In genomic region chr3:115652738-115653137, GRCh38 we compare ENCODE assay signal across 13 cellular contexts. TPM values are rescaled to one million over a fixed set of nuclear protein-coding genes. Genes with fewer than 3 reads are reported as not detected.
DNase-seq lines count a peak whose midpoint lies in the region; ATAC-seq and TF ChIP-seq lines count a peak whose summit lies in the region.
"Had no signal": no experiment of that assay in that cellular context is flagged by ENCODE, and none has a peak within 500 bp of the region (broad histone marks: within the 10 kb centered on the region; RNA-seq: fewer than 3 reads in every experiment).

No MANE protein-coding gene starts in this region.

- peaks cover 57% of the 10 kb centered on the region for H3K4me1 Mint-ChIP-seq in glutamatergic neuron (ENCODE audit: low read depth, unreplicated experiment)

- H3K27ac Mint-ChIP-seq in glutamatergic neuron (ENCODE audit: unreplicated experiment): peak overlapping the region; percentile 9
- H3K27ac Mint-ChIP-seq: brain had no signal

- H3K36me3 ChIP-seq in ovary (no peaks in the 10 kb centered on the region), testis (ENCODE audit: low read depth, missing control alignments) (no peaks in the 10 kb centered on the region)
- H3K36me3 ChIP-seq: esophagus squamous epithelium had no signal

- peaks cover 4% of the 10 kb centered on the region for H3K27me3 Mint-ChIP-seq in glutamatergic neuron (ENCODE audit: unreplicated experiment)
- H3K27me3 Mint-ChIP-seq: brain had no signal

- H3K9me3 Mint-ChIP-seq in glutamatergic neuron (ENCODE audit: unreplicated experiment): peaks cover 4% of the 10 kb centered on the region

- 94 to 96% (median 94%) methylated on average over 2 of the region's 2 CpGs for WGBS in ovary, 3 donors
- 86 to 92% methylated on average over 2 of the region's 2 CpGs for WGBS in testis, 2 donors

- H3K27ac ChIP-seq in ovary (no peak overlapping the region), testis (no peak overlapping the region)
- H3K27ac ChIP-seq: esophagus squamous epithelium had no signal

- H3K4me3 Mint-ChIP-seq in glutamatergic neuron (ENCODE audit: unreplicated experiment): no peak overlapping the region
- H3K4me3 Mint-ChIP-seq: brain had no signal

- no peaks in the 10 kb centered on the region for H3K9me3 ChIP-seq in ovary
- no peaks in the 10 kb centered on the region for H3K9me3 ChIP-seq in testis
- H3K9me3 ChIP-seq: Caco-2, esophagus squamous epithelium had no signal

- H3K4me3 ChIP-seq in ovary (no peak overlapping the region), testis (no peak overlapping the region)
- H3K4me3 ChIP-seq: esophagus squamous epithelium had no signal

- H3K4me1 ChIP-seq in ovary (ENCODE audit: insufficient read depth) (no peaks in the 10 kb centered on the region), testis (no peaks in the 10 kb centered on the region)
- H3K4me1 ChIP-seq: Caco-2 had no signal

- H3K27me3 ChIP-seq in ovary (no peaks in the 10 kb centered on the region), testis (no peaks in the 10 kb centered on the region)
- H3K27me3 ChIP-seq: esophagus squamous epithelium had no signal

- intact Hi-C loops in ovary (cut with DNase I) (no loop called here), testis (cut with DNase I; ENCODE audit: low total_unique reads) (no loop called here)

- no peak for TF ChIP-seq CTCF in glutamatergic neuron (IDR thresholded peaks at IDR 0.05; ENCODE audit: partially characterized antibody, unreplicated experiment)
- TF ChIP-seq CTCF in ovary (IDR thresholded peaks at IDR 0.05): no peak
- no peak for TF ChIP-seq CTCF in testis (IDR thresholded peaks at IDR 0.05)

- DNase-seq in glutamatergic neuron (no peak), ovary (no peak), testis (no peak), A172 (ENCODE audit: low spot score) (no peak), superior temporal gyrus (ENCODE audit: extremely low spot score) (no peak)
- DNase-seq: activated T-cell treated with anti-CD3 and anti-CD28 coated beads, Interleukin-2, amount 50 U/mL, for 1 hour; Caco-2; esophagus squamous epithelium; NCI-H1694 treated with DMSO at 0.1 percent for 48 hours had no signal

- TF ChIP-seq POLR2A in ovary (IDR thresholded peaks at IDR 0.05) (no peak), testis (IDR thresholded peaks at IDR 0.05) (no peak)

- TF ChIP-seq EP300 in ovary (IDR thresholded peaks at IDR 0.05): no peak

- ATAC-seq in GM19324 (IDR thresholded peaks at IDR 0.05; ENCODE audit: low FRiP score, unreplicated experiment) (peak; percentile 75), HG02642 (IDR thresholded peaks at IDR 0.05; ENCODE audit: poor library complexity, unreplicated experiment) (peak; percentile 62), HG03457 (IDR thresholded peaks at IDR 0.05; ENCODE audit: unreplicated experiment) (peak; percentile 63)

- peaks cover 6% of the 10 kb centered on the region for H3K36me3 Mint-ChIP-seq in glutamatergic neuron (ENCODE audit: unreplicated experiment)

RNA-seq across cellular contexts. Expression of gene GAP43, which starts 29.4 kb away (rescaled TPM):
- 684 TPM for total RNA-seq in glutamatergic neuron (ENCODE audit: unreplicated experiment)
- total RNA-seq in ovary: under 1 TPM in 2 of 7 donors, not detected in 5; 0.28 to 0.30 TPM
- polyA plus RNA-seq in ovary: under 1 TPM; 0.21 to 0.75 TPM
- under 1 TPM; 0.62 to 0.63 TPM for total RNA-seq in testis
- 0.62 TPM for polyA plus RNA-seq in testis (ENCODE audit: insufficient read depth, low read depth, low replicate concordance)
- 2.3 and 6.7 TPM in 2 replicates for total RNA-seq in A172 (2014; rRNA removed; shearing (Covaris generic))
- total RNA-seq: Caco-2 had no signal

Comparison
In these comparisons a context has a peak if more than half of its experiments do, and no peak if none do; other contexts are left out.
1. RNA of gene GAP43, which starts 29.4 kb away (total RNA-seq): 684 TPM in glutamatergic neuron (single experiment); 2.3 to 6.7 TPM in A172, 0.62 to 0.63 TPM in testis and 0.28 to 0.30 TPM in ovary; every median in the first group is over 10 times any median in the second.
2. Peak in every context shown above with its lines, with median percentiles within 50 percentile points of each other: ATAC-seq.